8 cellular contexts compared by ENCODE assay signal in the genomic region with DNA sequence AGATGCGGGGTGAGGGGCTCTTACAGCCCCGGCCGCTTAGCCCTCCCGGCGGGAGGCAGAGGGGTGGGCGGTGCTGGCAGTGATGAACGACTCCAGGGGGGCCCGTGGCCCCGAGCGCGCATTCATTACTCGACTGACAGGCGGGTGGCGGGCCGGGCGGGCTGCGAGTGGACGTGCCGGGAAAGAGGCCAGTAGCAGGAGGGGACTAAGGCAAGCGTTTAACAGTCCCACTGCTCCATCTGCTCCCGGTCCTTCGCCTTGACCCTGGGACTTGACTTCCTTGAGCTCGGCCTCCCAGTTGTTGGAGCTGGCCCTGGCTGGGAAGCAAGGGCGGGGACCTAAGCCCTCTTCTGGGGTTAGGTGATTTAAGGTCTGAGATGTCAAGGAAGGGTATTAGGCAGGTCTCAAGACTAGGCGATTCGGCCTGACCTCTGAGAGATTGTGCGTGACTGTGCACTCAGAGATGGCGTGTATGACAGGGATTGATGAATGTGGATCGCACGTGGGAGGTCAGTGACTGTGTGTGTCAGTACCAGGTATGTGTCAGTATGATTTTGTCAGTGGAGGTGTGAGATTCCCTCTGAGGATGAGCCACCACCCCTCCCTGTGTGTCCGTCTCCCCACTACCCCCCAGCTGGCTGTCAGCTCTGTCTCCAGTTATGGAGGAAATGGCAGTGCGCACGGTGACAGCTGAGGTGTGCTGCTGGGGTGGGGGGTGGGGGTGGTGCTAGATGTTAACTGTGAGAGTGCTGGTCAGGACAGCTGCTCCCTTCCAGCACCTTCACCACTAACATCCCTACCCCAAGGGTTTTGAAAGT. TPM values are rescaled to one million over a fixed set of nuclear protein-coding genes. Genes with fewer than 3 reads are reported as not detected.
DNase-seq lines count a peak whose midpoint lies in the region; ATAC-seq and TF ChIP-seq lines count a peak whose summit lies in the region.

No MANE protein-coding gene starts in this region.

- H3K36me3 Mint-ChIP-seq in nephron (ENCODE audit: low read depth): no peaks in the 10 kb centered on the region

- peak; percentile 42 for DNase-seq in DMS53 treated with DMSO at 0.1 percent for 48 hours (lab: John Stamatoyannopoulos, UW; ENCODE audit: unreplicated experiment)
- DNase-seq in NCI-H226: peak; percentile 46
- peak; percentile 41 for DNase-seq in cerebellar cortex (ENCODE audit: low spot score)
- no peak for DNase-seq in NCI-H510A (lab: John Stamatoyannopoulos, UW)
- no peak for DNase-seq in left lung
- no peak for DNase-seq in NOMO-1 (lab: John Stamatoyannopoulos, UW; ENCODE audit: unreplicated experiment in 2 of 2)

- peak overlapping the region in 1 of 2 donors; percentile 37 for H3K4me3 ChIP-seq in left lung

- H3K4me3 Mint-ChIP-seq in nephron: peak overlapping the region; percentile 55 to 83 (median 76)

- H3K27ac ChIP-seq in left lung: no peak overlapping the region

- TF ChIP-seq CTCF in nephron (IDR thresholded peaks at IDR 0.05; ENCODE audit: unreplicated experiment in 3 of 3): no peak
- TF ChIP-seq CTCF in left lung (IDR thresholded peaks at IDR 0.05): no peak

- intact Hi-C loops in left lung (cut with DNase I): loop anchor here in 1 of 2 donors (10.0 kb wide), 1 partner anchor 58 kb away; no protein-coding TSS in a partner anchor

- peaks cover 96% of the 10 kb centered on the region for H3K27me3 Mint-ChIP-seq in nephron (ENCODE audit: low read depth)

- peaks cover 67% of the 10 kb centered on the region for H3K4me1 Mint-ChIP-seq in nephron

- H3K27ac Mint-ChIP-seq in nephron: peak overlapping the region; percentile 22 to 64 (median 61)

- no peaks in the 10 kb centered on the region for H3K36me3 ChIP-seq in left lung

- no peaks in the 10 kb centered on the region for H3K9me3 Mint-ChIP-seq in nephron

- H3K9me3 ChIP-seq in left lung: no peaks in the 10 kb centered on the region

- H3K4me1 ChIP-seq in left lung: peaks cover 41 to 54% of the 10 kb centered on the region in 2 donors

- peaks cover 59 to 100% of the 10 kb centered on the region in 2 donors for H3K27me3 ChIP-seq in left lung

- no peak for ATAC-seq in left lung
- no peak for ATAC-seq in GM19463 (IDR thresholded peaks at IDR 0.05; ENCODE audit: unreplicated experiment)

RNA-seq across cellular contexts. Expression of a gene that starts 3.6 kb away (rescaled TPM):
- 1 to 10 TPM in 1 of 2 donors, under 1 TPM in 1; 0.21 to 2.7 TPM for total RNA-seq in left lung

RNA-seq across cellular contexts. Expression of a gene that starts 6.1 kb away (rescaled TPM):
- not detected for total RNA-seq in left lung

RNA-seq across cellular contexts. Expression of a gene that starts 20.1 kb away (rescaled TPM):
- total RNA-seq in left lung: 1 to 10 TPM; 2.4 to 8.0 TPM

RNA-seq across cellular contexts. Expression of a gene that starts 24.1 kb away (rescaled TPM):
- total RNA-seq in left lung: 10 to 100 TPM; 14.6 to 21.3 TPM

RNA-seq across cellular contexts. Expression of a gene that starts 48.2 kb away (rescaled TPM):
- under 1 TPM in 1 of 2 donors, not detected in 1; 0.26 TPM for total RNA-seq in left lung

Comparison
In these comparisons a context has a peak if more than half of its experiments do, and no peak if none do; other contexts are left out.
1. DNase-seq: peak in DMS53 treated with DMSO at 0.1 percent for 48 hours (single experiment), NCI-H226 (single experiment) and cerebellar cortex (single experiment); none in NCI-H510A (single experiment), left lung (0 of 2) and NOMO-1 (0 of 2).